In genomic region chr9:21945606-21946005, GRCh38 we compare ENCODE assay signal across 33 cellular contexts. TPM values are rescaled to one million over a fixed set of nuclear protein-coding genes. Genes with fewer than 3 reads are reported as not detected.
"Had no signal": no experiment of that assay in that cellular context is flagged by ENCODE, and none has a peak within 500 bp of the region (broad histone marks: within the 10 kb centered on the region; RNA-seq: fewer than 3 reads in every experiment).

No MANE protein-coding gene starts in this region.

- FAIRE-seq: RCC 7860 had no signal

- H3K9me3 ChIP-seq: MG63 had no signal

- ATAC-seq: Panc1, Right ventricle myocardium inferior, SK-N-SH treated with all-trans-retinoic acid at 6 μM for 48 hours, T-cell had no signal

- H3K9me3 Mint-ChIP-seq: T-cell had no signal

- H3K27me3 ChIP-seq: MG63, SJCRH30 had no signal

- H3K36me3 Mint-ChIP-seq: T-cell had no signal

- H3K4me2 ChIP-seq: PC-9 had no signal

- H3K4me3 Mint-ChIP-seq: T-cell had no signal

- H3K4me1 ChIP-seq: SJCRH30 had no signal

- H3K4me1 Mint-ChIP-seq: T-cell had no signal

- H3K27ac Mint-ChIP-seq: T-cell had no signal

- H3K4me3 ChIP-seq: MG63, PC-9, SJCRH30, SK-N-MC had no signal

- H3K27ac ChIP-seq: PC-9, RWPE1, SJCRH30, SK-N-MC had no signal

- H2AFZ ChIP-seq: PC-9 had no signal

- DNase-seq: Kasumi-1, MG63, NCI-H1048, NCI-H1092 treated with DMSO at 0.1 percent for 48 hours, NCI-H1105 treated with DMSO at 0.1 percent for 48 hours, NCI-H1417, NCI-H1436, NCI-H146, NCI-H1694, NCI-H187, NCI-H1930, NCI-H2029 treated with DMSO at 0.1 percent for 48 hours, NCI-H2081 treated with DMSO at 0.1 percent for 48 hours, NCI-H2107, NCI-H2171, NCI-H226, NCI-H446 treated with DMSO at 0.1 percent for 48 hours, NCI-H510A, NCI-H524, NCI-H526, NCI-H774, PC-9, SHP77, SIG-M5, SJCRH30, T-cell had no signal

- H3K36me3 ChIP-seq: MG63, SJCRH30 had no signal

RNA-seq across cellular contexts. Expression of gene CDKN2A, which starts 48.6 kb away (rescaled TPM):
- total RNA-seq: SK-MEL-5 had no signal

RNA-seq across cellular contexts. Expression of gene CDKN2B-AS1, which starts 49.0 kb away (rescaled TPM):
- total RNA-seq: Right ventricle myocardium inferior, SK-MEL-5 had no signal
